ENCODE assay signal across 11 cellular contexts in genomic region chr21:42097274-42097673, GRCh38. TPM values are rescaled to one million over a fixed set of nuclear protein-coding genes. Genes with fewer than 3 reads are reported as not detected.
DNase-seq lines count a peak whose midpoint lies in the region; ATAC-seq and TF ChIP-seq lines count a peak whose summit lies in the region.
"Had no signal": no experiment of that assay in that cellular context is flagged by ENCODE, and none has a peak within 500 bp of the region (broad histone marks: within the 10 kb centered on the region; RNA-seq: fewer than 3 reads in every experiment).

No MANE protein-coding gene starts in this region.

- 67 to 83% methylated on average over 1 to 3 of the region's 3 CpGs for WGBS in transverse colon (ENCODE audit: low coverage in 1 of 2), 2 donors

- no peak overlapping the region for H3K4me3 ChIP-seq in SJSA1
- H3K4me3 ChIP-seq in transverse colon = no peak overlapping the region
- H3K4me3 ChIP-seq: body of pancreas had no signal

- TF ChIP-seq EP300 in transverse colon (IDR thresholded peaks at IDR 0.05; ENCODE audit: low read depth) = no peak

- ATAC-seq in foreskin keratinocyte (no peak), GM18867 (IDR thresholded peaks at IDR 0.05; ENCODE audit: unreplicated experiment) (no peak)

- in situ Hi-C loops in transverse colon (cut with MboI; ENCODE audit: low pct_ligation_motif_present in 1 of 4, low pct_unique_long_range_greater_than_20kb in 1 of 4, low sequenced_read_pairs in 3 of 4) = no loop called here

- TF ChIP-seq POLR2A in transverse colon (IDR thresholded peaks at IDR 0.05) = no peak

- no peaks in the 10 kb centered on the region for H3K9me3 ChIP-seq in SJSA1 (replicated peaks)
- peaks cover 0 to 3% of the 10 kb centered on the region in 2 donors for H3K9me3 ChIP-seq in transverse colon
- H3K9me3 ChIP-seq: body of pancreas, neutrophil had no signal

- H3K27ac ChIP-seq in SJSA1 = peak overlapping the region; percentile 93
- H3K27ac ChIP-seq in foreskin keratinocyte = peak overlapping the region; percentile 34
- H3K27ac ChIP-seq in transverse colon = peak overlapping the region; percentile 65 to 78 (median 70)
- H3K27ac ChIP-seq: body of pancreas, neutrophil had no signal

- H3K4me1 ChIP-seq in SJSA1 (replicated peaks) (peaks cover 47% of the 10 kb centered on the region), foreskin keratinocyte (peaks cover 10% of the 10 kb centered on the region), transverse colon (peaks cover 11 to 33% (median 24%) of the 10 kb centered on the region in 4 donors)

- DNase-seq in NCI-H524 (lab: John Stamatoyannopoulos, UW) (peak; percentile 37 to 69), NCI-H524 treated with DMSO at 0.1 percent for 48 hours (lab: John Stamatoyannopoulos, UW) (no peak), SJSA1 (ENCODE audit: low read depth in 1 of 2, low spot score in 2 of 2) (no peak), foreskin keratinocyte (no peak), transverse colon (no peak), GDM1 (lab: John Stamatoyannopoulos, UW) (no peak)
- DNase-seq in activated CD4-positive, alpha-beta T cell treated with anti-CD3 and anti-CD28 coated beads for 4 hours = no peak

- intact Hi-C loops in transverse colon (cut with DNase I; ENCODE audit: low total_unique reads) = no loop called here

- no peaks in the 10 kb centered on the region for H3K36me3 ChIP-seq in SJSA1
- no peaks in the 10 kb centered on the region for H3K36me3 ChIP-seq in transverse colon
- H3K36me3 ChIP-seq: neutrophil had no signal

- H3K27me3 ChIP-seq in SJSA1 (replicated peaks) (no peaks in the 10 kb centered on the region), foreskin keratinocyte (peaks cover 6% of the 10 kb centered on the region), transverse colon (no peaks in the 10 kb centered on the region)
- H3K27me3 ChIP-seq: body of pancreas had no signal

- TF ChIP-seq CTCF in foreskin keratinocyte (conservative IDR thresholded peaks at IDR 0.05) = no peak
- TF ChIP-seq CTCF in transverse colon (IDR thresholded peaks at IDR 0.05) = no peak

RNA-seq across cellular contexts. Expression of gene UMODL1, which starts 26.2 kb away (rescaled TPM):
- total RNA-seq in SJSA1 (2014; rRNA removed; shearing (Covaris generic)) = 0.22 TPM in 1 of 2 replicates, not detected in the other
- total RNA-seq in foreskin keratinocyte = not detected in 2 replicates
- not detected in 2 replicates for polyA plus RNA-seq in foreskin keratinocyte
- total RNA-seq in transverse colon = 1 to 10 TPM in 1 of 4 donors, under 1 TPM in 2, not detected in 1; 0.16 to 3.2 (median 0.68) TPM
- total RNA-seq: activated CD4-positive, alpha-beta memory T cell treated with anti-CD3 and anti-CD28 coated beads for 36 hours; body of pancreas had no signal

Comparison
In these comparisons a context has a peak if more than half of its experiments do, and no peak if none do; other contexts are left out.
1. DNase-seq: peak in NCI-H524 (2 of 2); none in NCI-H524 treated with DMSO at 0.1 percent for 48 hours (single experiment), SJSA1 (0 of 2), foreskin keratinocyte (0 of 2), transverse colon (single experiment), GDM1 (single experiment) and activated CD4-positive, alpha-beta T cell treated with anti-CD3 and anti-CD28 coated beads for 4 hours (0 of 2).
2. H3K27ac ChIP-seq: peak in every context shown above with its lines; median percentile 93 in SJSA1; 70 in transverse colon; 34 in foreskin keratinocyte.